15 cellular contexts compared by ENCODE assay signal in the genomic region with DNA sequence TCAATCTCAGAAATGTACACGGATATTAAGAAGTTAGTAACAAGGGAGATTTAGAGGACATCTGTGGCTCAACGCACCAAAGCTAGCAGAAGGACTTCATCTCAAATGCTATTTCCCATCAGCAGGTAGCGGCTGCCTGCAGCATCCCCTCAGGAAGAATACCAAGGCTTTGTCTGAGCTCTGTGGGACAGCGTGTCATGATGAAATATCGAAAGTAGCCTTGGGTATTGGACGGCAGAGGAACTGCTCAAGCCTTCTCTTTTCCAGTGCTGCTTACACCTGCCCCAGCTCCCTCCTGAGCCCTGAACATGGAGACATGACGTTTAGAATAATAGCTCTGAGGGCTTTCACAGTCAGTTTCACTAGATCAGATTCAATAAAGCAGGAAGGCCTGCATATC.
DNase-seq lines count a peak whose midpoint lies in the region; ATAC-seq, FAIRE-seq and TF ChIP-seq lines count a peak whose summit lies in the region.
"Had no signal": no experiment of that assay in that cellular context is flagged by ENCODE, and none has a peak within 500 bp of the region (broad histone marks: within the 10 kb centered on the region; RNA-seq: fewer than 3 reads in every experiment).

No MANE protein-coding gene starts in this region.

- H4K20me1 ChIP-seq in SK-N-SH (ENCODE audit: insufficient read depth) (no peaks in the 10 kb centered on the region), PC-3 (ENCODE audit: low read length) (no peaks in the 10 kb centered on the region), H1 (replicated peaks in 1 of 2; ENCODE audit: control insufficient read depth in 1 of 2, insufficient read depth in 2 of 2, low read length in 2 of 2) (no peaks in the 10 kb centered on the region), OCI-LY7 (ENCODE audit: insufficient read depth, low read length) (no peaks in the 10 kb centered on the region)
- H4K20me1 ChIP-seq: BLaER1 treated with 17β-estradiol and CSF1 and Interleukin-3, amounts not matched to agents 10 nM and 100 nM had no signal

- 8% methylated on average over 7 of the region's 7 CpGs for WGBS in SK-N-SH (ENCODE audit: low lambda C conversion rate)
- 79% methylated on average over 7 of the region's 7 CpGs; no CpG with 5 or more reads in 1 of the 2 experiments for WGBS in H1 (ENCODE audit: extremely low coverage in 1 of 2, insufficient coverage in 1 of 2, insufficient read length in 1 of 2, insufficient replicate concordance in 2 of 2, low coverage in 1 of 2, low lambda C conversion rate in 2 of 2, missing lambda C conversion rate in 1 of 2), 2 experiments

- peak overlapping the region; percentile 60; the same call in 1 of the 2 replicates for H3K18ac ChIP-seq in H1 (ENCODE audit: extremely low read depth, low read length)

- 0 out of 2 replicates have a peak overlapping the region, but pooled peaks have one; percentile 50 for H2BK12ac ChIP-seq in H1 (ENCODE audit: low read depth, low read length)

- CTCF ChIA-PET in SK-N-SH (lab: Yijun Ruan, JAX), result no interaction called here
- CTCF ChIA-PET in PC-3 (lab: Charles Lee), result no interaction called here
- CTCF ChIA-PET in H1 (lab: Charles Lee; ENCODE audit: partially characterized antibody), result interaction anchor here (1.2 kb wide), 1 partner anchor 41 kb away, joined by 3 read pairs; no protein-coding TSS in a partner anchor
- CTCF ChIA-PET in OCI-LY7 (lab: Charles Lee; ENCODE audit: unreplicated experiment), result no interaction called here

- no peaks in the 10 kb centered on the region for H3K4me1 ChIP-seq in SK-N-SH (ENCODE audit: control insufficient read depth in 1 of 2, insufficient read depth in 2 of 2, low read depth in 1 of 2, low read length in 1 of 2)
- H3K4me1 ChIP-seq in PC-3 (ENCODE audit: insufficient read depth, low read length), result no peaks in the 10 kb centered on the region
- H3K4me1 ChIP-seq in H1 (replicated peaks in 1 of 4; ENCODE audit: control insufficient read depth in 3 of 4, insufficient read depth in 4 of 4, low read length in 3 of 4), result peaks cover 0 to 4% (median under 1%) of the 10 kb centered on the region in 4 experiments; a peak in 1 of 7 replicates
- peaks cover 6% of the 10 kb centered on the region for H3K4me1 ChIP-seq in OCI-LY7 (ENCODE audit: insufficient read depth, low read length, poor library complexity, severe bottlenecking)

- POLR2A ChIA-PET in SK-N-SH (lab: Yijun Ruan, JAX) (no interaction called here), PC-3 (lab: Charles Lee; ENCODE audit: unreplicated experiment) (no interaction called here), H1 (lab: Charles Lee; ENCODE audit: partially characterized antibody) (no interaction called here), OCI-LY7 (lab: Charles Lee) (interaction anchor here (0.6 to 0.7 kb wide), 2 partner anchors 24 to 204 kb away, joined by 4 to 5 read pairs; no protein-coding TSS in a partner anchor)

- H3K4me1 Mint-ChIP-seq in activated naive CD8-positive, alpha-beta T cell treated with anti-CD3 and anti-CD28 coated beads, Interleukin-2, amount 50 U/mL, for 24 hours, result no peaks in the 10 kb centered on the region
- H3K4me1 Mint-ChIP-seq: CD4-positive, CD25-positive, alpha-beta regulatory T cell had no signal

- no peaks in the 10 kb centered on the region for H3K9me3 Mint-ChIP-seq in activated naive CD8-positive, alpha-beta T cell treated with anti-CD3 and anti-CD28 coated beads, Interleukin-2, amount 50 U/mL, for 24 hours

- H4K5ac ChIP-seq in H1 (ENCODE audit: insufficient read length, low read depth, low read length), result no peak overlapping the region

- H2BK20ac ChIP-seq in H1 (ENCODE audit: low read length), result no peak overlapping the region

- peak overlapping the region; percentile 28 for H2BK120ac ChIP-seq in H1 (replicated peaks; ENCODE audit: low read depth, low read length)

- H2AFZ ChIP-seq in SK-N-SH (ENCODE audit: low read depth) (no peak overlapping the region), PC-3 (ENCODE audit: low read length) (no peak overlapping the region), H1 (ENCODE audit: low read length) (peak overlapping the region; percentile 85), OCI-LY7 (ENCODE audit: low read length) (no peak overlapping the region)

- H2AK5ac ChIP-seq in H1 (ENCODE audit: low read depth, low read length), result no peak overlapping the region

- H3K27me3 ChIP-seq in SK-N-SH (ENCODE audit: insufficient read depth) (no peaks in the 10 kb centered on the region), PC-3 (ENCODE audit: low read length) (peaks cover 20% of the 10 kb centered on the region; the same call in 1 of the 2 replicates), H1 (replicated peaks in 1 of 4; ENCODE audit: control insufficient read depth in 3 of 4, extremely low read depth in 1 of 4, insufficient read depth in 3 of 4, low read length in 3 of 4) (no peaks in the 10 kb centered on the region)

- no peak for TF ChIP-seq RAD21 in SK-N-SH (IDR thresholded peaks at IDR 0.05; ENCODE audit: low read length)
- no peak for TF ChIP-seq RAD21 in H1 (IDR thresholded peaks at IDR 0.05 in 1 of 2, conservative IDR thresholded peaks at IDR 0.05 in 1 of 2; ENCODE audit: low read depth in 2 of 2, low read length in 2 of 2)

- FAIRE-seq in H1 (lab: Jason Lieb, UNC), result no peak
- FAIRE-seq: HepG2, HTR-8/SVneo had no signal

- intact Hi-C loops in PC-3 (cut with micrococcal nuclease), result no loop called here
- intact Hi-C loops in OCI-LY7 (cut with micrococcal nuclease; ENCODE audit: unreplicated experiment), result no loop called here

- H4K8ac ChIP-seq in H1 (ENCODE audit: extremely low read depth, insufficient read depth, low read length), result no peak overlapping the region

- no peaks in the 10 kb centered on the region for H3K36me3 Mint-ChIP-seq in activated naive CD8-positive, alpha-beta T cell treated with anti-CD3 and anti-CD28 coated beads, Interleukin-2, amount 50 U/mL, for 24 hours (ENCODE audit: low read depth)
- H3K36me3 Mint-ChIP-seq: CD4-positive, CD25-positive, alpha-beta regulatory T cell had no signal

- no peak for TF ChIP-seq EP300 in SK-N-SH (IDR thresholded peaks at IDR 0.05; ENCODE audit: borderline replicate concordance in 1 of 2, low read depth in 1 of 2, low read length in 1 of 2)
- TF ChIP-seq EP300 in H1 (IDR thresholded peaks at IDR 0.05; ENCODE audit: borderline replicate concordance in 1 of 2, low read depth in 2 of 2, low read length in 2 of 2), result no peak

- no peaks in the 10 kb centered on the region for H3K23me2 ChIP-seq in H1 (ENCODE audit: low read depth, low read length)

- H3K4me3 ChIP-seq in SK-N-SH (ENCODE audit: low read depth in 2 of 2, low read length in 1 of 2) (peak overlapping the region in 1 of 2 experiments; percentile 41; a peak in 1 of 4 replicates), PC-3 (ENCODE audit: low read length) (peak overlapping the region; percentile 29; the same call in 1 of the 2 replicates), H1 (ENCODE audit: extremely low read depth in 1 of 4, insufficient read depth in 2 of 4, low read depth in 3 of 4, low read length in 4 of 4) (no peak overlapping the region), OCI-LY7 (ENCODE audit: low read depth, low read length, poor library complexity, severe bottlenecking) (no peak overlapping the region)
- H3K4me3 ChIP-seq: BLaER1 treated with 17β-estradiol and CSF1 and Interleukin-3, amounts not matched to agents 10 nM and 100 nM had no signal

- no peaks in the 10 kb centered on the region for H3F3A ChIP-seq in SK-N-SH (replicated peaks; ENCODE audit: insufficient read depth)
- no peaks in the 10 kb centered on the region for H3F3A ChIP-seq in PC-3 (ENCODE audit: low read length, unreplicated experiment)

- no peak overlapping the region for H3K4ac ChIP-seq in H1 (replicated peaks; ENCODE audit: insufficient read length, low read depth, low read length)

- TF ChIP-seq CTCF in SK-N-SH (IDR thresholded peaks at IDR 0.05) (no peak), PC-3 (conservative IDR thresholded peaks at IDR 0.05; ENCODE audit: low read depth, low read length) (no peak), H1 (IDR thresholded peaks at IDR 0.05; ENCODE audit: control extremely low read depth in 1 of 3, insufficient read depth in 1 of 3, low read depth in 1 of 3, low read length in 3 of 3) (no peak), OCI-LY7 (conservative IDR thresholded peaks at IDR 0.05; ENCODE audit: low read length) (no peak)

- H3K79me1 ChIP-seq in H1 (ENCODE audit: low read depth, low read length), result no peaks in the 10 kb centered on the region

- H3K4me2 ChIP-seq in SK-N-SH (peak overlapping the region; percentile 52; the same call in 1 of the 2 replicates), PC-3 (ENCODE audit: low read length) (0 out of 2 replicates have a peak overlapping the region, but pooled peaks have one; percentile 20), H1 (ENCODE audit: insufficient read depth in 1 of 2, low read depth in 2 of 2, low read length in 2 of 2) (no peak overlapping the region), OCI-LY7 (ENCODE audit: low read length) (no peak overlapping the region)
- H3K4me2 ChIP-seq: BLaER1 treated with 17β-estradiol and CSF1 and Interleukin-3, amounts not matched to agents 10 nM and 100 nM had no signal

- H2BK5ac ChIP-seq in H1 (ENCODE audit: low read depth, low read length), result no peak overlapping the region

- H3K27ac ChIP-seq in SK-N-SH (ENCODE audit: low read depth in 2 of 2, low read length in 1 of 2), result no peak overlapping the region
- no peak overlapping the region for H3K27ac ChIP-seq in PC-3 (ENCODE audit: low read length)
- H3K27ac ChIP-seq in H1 (ENCODE audit: low read depth, low read length), result no peak overlapping the region
- no peak overlapping the region for H3K27ac ChIP-seq in OCI-LY7 (ENCODE audit: low read depth, low read length, poor library complexity, severe bottlenecking)
- H3K27ac ChIP-seq: BLaER1 treated with 17β-estradiol and CSF1 and Interleukin-3, amounts not matched to agents 10 nM and 100 nM had no signal

- H3K9me3 ChIP-seq in SK-N-SH (no peaks in the 10 kb centered on the region), PC-3 (ENCODE audit: low read length) (no peaks in the 10 kb centered on the region), H1 (ENCODE audit: insufficient read depth in 2 of 2, low read depth in 1 of 2, low read length in 1 of 2) (no peaks in the 10 kb centered on the region), OCI-LY7 (ENCODE audit: low read length) (no peaks in the 10 kb centered on the region)

- no peak overlapping the region for H3K4me3 Mint-ChIP-seq in activated naive CD8-positive, alpha-beta T cell treated with anti-CD3 and anti-CD28 coated beads, Interleukin-2, amount 50 U/mL, for 24 hours
- H3K4me3 Mint-ChIP-seq: CD4-positive, CD25-positive, alpha-beta regulatory T cell had no signal

- H3K23ac ChIP-seq in H1 (ENCODE audit: insufficient read length), result no peak overlapping the region

- H3K9ac ChIP-seq in SK-N-SH, result no peak overlapping the region
- H3K9ac ChIP-seq in PC-3 (ENCODE audit: low read length), result no peak overlapping the region
- no peak overlapping the region for H3K9ac ChIP-seq in H1 (replicated peaks in 1 of 4; ENCODE audit: extremely low read depth in 1 of 4, low read depth in 3 of 4, low read length in 3 of 4)
- H3K9ac ChIP-seq: BLaER1 treated with 17β-estradiol and CSF1 and Interleukin-3, amounts not matched to agents 10 nM and 100 nM had no signal

- no peak overlapping the region for H3K27ac Mint-ChIP-seq in activated naive CD8-positive, alpha-beta T cell treated with anti-CD3 and anti-CD28 coated beads, Interleukin-2, amount 50 U/mL, for 24 hours
- H3K27ac Mint-ChIP-seq: CD4-positive, CD25-positive, alpha-beta regulatory T cell had no signal

- H4K91ac ChIP-seq in H1 (replicated peaks; ENCODE audit: insufficient read length, low read length), result no peak overlapping the region

- BruUV-seq in PC-3 (replicated peaks; lab: Mats Ljungman, UMichigan) (no TSS peak), OCI-LY7 (replicated peaks; lab: Mats Ljungman, UMichigan) (no TSS peak)

- DNase-seq in SK-N-SH (no peak), PC-3 (no peak), H1 (ENCODE audit: low read depth in 1 of 2, low spot score in 2 of 2) (no peak), OCI-LY7 (ENCODE audit: low spot score) (no peak), NCI-H1105 treated with DMSO at 0.1 percent for 48 hours (lab: John Stamatoyannopoulos, UW) (no peak)
- DNase-seq in activated naive CD8-positive, alpha-beta T cell treated with anti-CD3 and anti-CD28 coated beads, Interleukin-2, amount 50 U/mL, for 24 hours, result no peak
- DNase-seq: ACHN; CD4-positive, CD25-positive, alpha-beta regulatory T cell; DMS53; H7 had no signal

- H3K9me2 ChIP-seq in SK-N-SH (no peaks in the 10 kb centered on the region), PC-3 (replicated peaks; ENCODE audit: low read length) (no peaks in the 10 kb centered on the region), OCI-LY7 (ENCODE audit: insufficient read depth, low read length) (no peaks in the 10 kb centered on the region)

- no peak for TF ChIP-seq POLR2A in H1 (IDR thresholded peaks at IDR 0.05; ENCODE audit: control extremely low read depth in 1 of 2, low read depth in 2 of 2, low read length in 2 of 2)

- ATAC-seq in SK-N-SH treated with all-trans-retinoic acid at 6 μM for 48 hours, result no peak
- ATAC-seq in PC-3, result no peak
- ATAC-seq in HG03108 (IDR thresholded peaks at IDR 0.05; ENCODE audit: unreplicated experiment), result no peak
- ATAC-seq in activated naive CD8-positive, alpha-beta T cell treated with anti-CD3 and anti-CD28 coated beads, Interleukin-2, amount 50 U/mL, for 24 hours, result no peak
- ATAC-seq: HepG2 had no signal

- H3K36me3 ChIP-seq in SK-N-SH (replicated peaks in 1 of 2; ENCODE audit: control insufficient read depth in 1 of 2, insufficient read depth in 2 of 2, low read length in 1 of 2), result no peaks in the 10 kb centered on the region
- no peaks in the 10 kb centered on the region for H3K36me3 ChIP-seq in PC-3 (ENCODE audit: low read depth, low read length)
- no peaks in the 10 kb centered on the region for H3K36me3 ChIP-seq in H1 (ENCODE audit: control insufficient read depth in 2 of 4, insufficient read depth in 4 of 4, low read length in 3 of 4)
- H3K36me3 ChIP-seq in OCI-LY7 (ENCODE audit: insufficient read depth, low read length), result no peaks in the 10 kb centered on the region

- H3K79me2 ChIP-seq in SK-N-SH (ENCODE audit: insufficient read depth) (no peaks in the 10 kb centered on the region), PC-3 (ENCODE audit: low read length) (no peaks in the 10 kb centered on the region), H1 (ENCODE audit: control insufficient read depth in 1 of 2, insufficient read depth in 2 of 2, low read length in 2 of 2) (no peaks in the 10 kb centered on the region), OCI-LY7 (ENCODE audit: insufficient read depth, low read depth, low read length) (no peaks in the 10 kb centered on the region)

- no peak overlapping the region for H3K14ac ChIP-seq in H1 (ENCODE audit: insufficient read length)

- H3K56ac ChIP-seq in H1 (replicated peaks; ENCODE audit: insufficient read length, low read depth, low read length), result no peak overlapping the region

- H2BK15ac ChIP-seq in H1 (ENCODE audit: low read length), result no peak overlapping the region

- peaks cover 16% of the 10 kb centered on the region for H3K27me3 Mint-ChIP-seq in activated naive CD8-positive, alpha-beta T cell treated with anti-CD3 and anti-CD28 coated beads, Interleukin-2, amount 50 U/mL, for 24 hours

Comparison
In these comparisons a context has a peak if more than half of its experiments do, and no peak if none do; other contexts are left out.
1. H3K4me2 ChIP-seq: peak in SK-N-SH (single experiment) and PC-3 (single experiment); none in H1 (0 of 2) and OCI-LY7 (single experiment).